1 cellular context compared by ENCODE assay signal in genomic region chr11:14499178-14499559, GRCh38.
TF ChIP-seq lines count a peak whose summit lies in the region.

No MANE protein-coding gene starts in this region.

TF ChIP-seq in HEK293, 187 proteins besides CTCF, POLR2A, EP300 and RAD21 (continued from another document):
- TF ChIP-seq, protein P1, sequence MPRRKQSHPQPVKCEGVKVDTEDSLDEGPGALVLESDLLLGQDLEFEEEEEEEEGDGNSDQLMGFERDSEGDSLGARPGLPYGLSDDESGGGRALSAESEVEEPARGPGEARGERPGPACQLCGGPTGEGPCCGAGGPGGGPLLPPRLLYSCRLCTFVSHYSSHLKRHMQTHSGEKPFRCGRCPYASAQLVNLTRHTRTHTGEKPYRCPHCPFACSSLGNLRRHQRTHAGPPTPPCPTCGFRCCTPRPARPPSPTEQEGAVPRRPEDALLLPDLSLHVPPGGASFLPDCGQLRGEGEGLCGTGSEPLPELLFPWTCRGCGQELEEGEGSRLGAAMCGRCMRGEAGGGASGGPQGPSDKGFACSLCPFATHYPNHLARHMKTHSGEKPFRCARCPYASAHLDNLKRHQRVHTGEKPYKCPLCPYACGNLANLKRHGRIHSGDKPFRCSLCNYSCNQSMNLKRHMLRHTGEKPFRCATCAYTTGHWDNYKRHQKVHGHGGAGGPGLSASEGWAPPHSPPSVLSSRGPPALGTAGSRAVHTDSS (tag by site-specific recombination; IDR thresholded peaks at IDR 0.05): no peak
- TF ChIP-seq PRDM2 (tag by site-specific recombination; IDR thresholded peaks at IDR 0.05; ENCODE audit: borderline replicate concordance) (no peak), ZNF830 (tag by site-specific recombination; IDR thresholded peaks at IDR 0.05; ENCODE audit: low read depth) (no peak), ZNF174 (tag by site-specific recombination; IDR thresholded peaks at IDR 0.05) (no peak), ZFP41 (tag by site-specific recombination; IDR thresholded peaks at IDR 0.05; ENCODE audit: borderline replicate concordance) (no peak), ZNF280D (tag by site-specific recombination; IDR thresholded peaks at IDR 0.05) (no peak), ZNF155 (tag by site-specific recombination; IDR thresholded peaks at IDR 0.05) (no peak), ZXDB (tag by site-specific recombination; IDR thresholded peaks at IDR 0.05) (no peak)
- TF ChIP-seq, protein P2, sequence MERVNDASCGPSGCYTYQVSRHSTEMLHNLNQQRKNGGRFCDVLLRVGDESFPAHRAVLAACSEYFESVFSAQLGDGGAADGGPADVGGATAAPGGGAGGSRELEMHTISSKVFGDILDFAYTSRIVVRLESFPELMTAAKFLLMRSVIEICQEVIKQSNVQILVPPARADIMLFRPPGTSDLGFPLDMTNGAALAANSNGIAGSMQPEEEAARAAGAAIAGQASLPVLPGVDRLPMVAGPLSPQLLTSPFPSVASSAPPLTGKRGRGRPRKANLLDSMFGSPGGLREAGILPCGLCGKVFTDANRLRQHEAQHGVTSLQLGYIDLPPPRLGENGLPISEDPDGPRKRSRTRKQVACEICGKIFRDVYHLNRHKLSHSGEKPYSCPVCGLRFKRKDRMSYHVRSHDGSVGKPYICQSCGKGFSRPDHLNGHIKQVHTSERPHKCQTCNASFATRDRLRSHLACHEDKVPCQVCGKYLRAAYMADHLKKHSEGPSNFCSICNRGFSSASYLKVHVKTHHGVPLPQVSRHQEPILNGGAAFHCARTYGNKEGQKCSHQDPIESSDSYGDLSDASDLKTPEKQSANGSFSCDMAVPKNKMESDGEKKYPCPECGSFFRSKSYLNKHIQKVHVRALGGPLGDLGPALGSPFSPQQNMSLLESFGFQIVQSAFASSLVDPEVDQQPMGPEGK (tag by site-specific recombination; IDR thresholded peaks at IDR 0.05): 0 out of 2 replicates have a peak, but pooled peaks have one; percentile 37
